Comparison of ENCODE assay signal across 8 cellular contexts in the genomic region with DNA sequence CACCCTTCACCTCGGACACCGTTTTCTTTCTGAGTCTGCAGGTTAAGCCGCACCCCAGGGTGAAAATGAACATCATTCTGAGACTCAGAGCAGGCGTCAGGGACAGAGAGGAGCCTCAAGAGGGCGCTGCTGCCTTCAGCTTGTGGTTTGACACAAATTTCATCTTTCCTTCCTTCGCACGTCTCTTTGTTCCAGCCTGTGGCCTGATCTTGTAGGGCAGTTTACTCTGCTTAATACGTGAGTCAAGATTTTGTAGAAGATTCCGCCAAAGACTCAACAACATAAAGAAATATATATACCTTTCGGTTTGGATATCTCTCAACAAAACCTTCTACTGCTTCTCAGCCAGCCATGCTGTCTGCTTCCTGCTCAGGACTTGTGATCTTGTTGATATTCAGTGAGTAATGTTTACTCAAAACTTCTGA.
A peak's percentile ranks its signal among the peaks of the same experiment; 100 is the strongest.
DNase-seq lines count a peak whose midpoint lies in the region; ATAC-seq, FAIRE-seq and TF ChIP-seq lines count a peak whose summit lies in the region.

No MANE protein-coding gene starts in this region.

- TF ChIP-seq CTCF in GM12864 (IDR thresholded peaks at IDR 0.05; ENCODE audit: low read depth, low read length, missing control alignments), result peak; percentile 67
- peak in 1 of 3 experiments; percentile 28 for TF ChIP-seq CTCF in vagina (IDR thresholded peaks at IDR 0.05)

- no peaks in the 10 kb centered on the region for H3K27me3 ChIP-seq in vagina

- no peaks in the 10 kb centered on the region for H3K27me3 Mint-ChIP-seq in activated naive CD4-positive, alpha-beta T cell treated with anti-CD3 and anti-CD28 coated beads for 36 hours (ENCODE audit: low read depth)
- H3K27me3 Mint-ChIP-seq in naive thymus-derived CD8-positive, alpha-beta T cell, result no peaks in the 10 kb centered on the region

- H3K4me3 ChIP-seq in GM12864 (ENCODE audit: low read depth, low read length) (no peak overlapping the region), vagina (no peak overlapping the region)

- H3K4me3 Mint-ChIP-seq in activated naive CD4-positive, alpha-beta T cell treated with anti-CD3 and anti-CD28 coated beads for 36 hours, result peak overlapping the region; percentile 77
- H3K4me3 Mint-ChIP-seq in naive thymus-derived CD8-positive, alpha-beta T cell, result peak overlapping the region; percentile 73 to 88 (median 83)

- no peaks in the 10 kb centered on the region for H3K4me1 ChIP-seq in vagina

- in situ Hi-C loops in SK-MEL-5 (cut with HindIII; ENCODE audit: low pct_unique_long_range_greater_than_20kb, low sequenced_read_pairs), result no loop called here

- CTCF ChIA-PET in activated naive CD4-positive, alpha-beta T cell treated with anti-CD3 and anti-CD28 coated beads for 36 hours (lab: Charles Lee), result interaction anchor here (0.6 to 2.3 kb wide), 12 partner anchors 10 to 849 kb away, joined by 3 to 8 read pairs (median 5); no protein-coding TSS in a partner anchor

- peaks cover 8% of the 10 kb centered on the region for H3K36me3 Mint-ChIP-seq in activated naive CD4-positive, alpha-beta T cell treated with anti-CD3 and anti-CD28 coated beads for 36 hours (ENCODE audit: low read depth)
- no peaks in the 10 kb centered on the region for H3K36me3 Mint-ChIP-seq in naive thymus-derived CD8-positive, alpha-beta T cell

- peak overlapping the region; percentile 90 for H3K27ac Mint-ChIP-seq in activated naive CD4-positive, alpha-beta T cell treated with anti-CD3 and anti-CD28 coated beads for 36 hours
- H3K27ac Mint-ChIP-seq in naive thymus-derived CD8-positive, alpha-beta T cell, result peak overlapping the region; percentile 85 to 97 (median 94)

- FAIRE-seq in GM19239 (lab: Jason Lieb, UNC), result no peak

- DNase-seq in GM12864 (ENCODE audit: low read depth), result no peak
- peak; percentile 72 for DNase-seq in SK-MEL-5 (ENCODE audit: low read depth, low spot score)
- peak; percentile 86 for DNase-seq in activated naive CD4-positive, alpha-beta T cell treated with anti-CD3 and anti-CD28 coated beads for 36 hours
- peak; percentile 48 to 80 (median 62) for DNase-seq in naive thymus-derived CD8-positive, alpha-beta T cell
- no peak for DNase-seq in GM19239 (ENCODE audit: insufficient read length, low spot score)
- no peak for DNase-seq in vagina (ENCODE audit: extremely low spot score in 2 of 2)

- no peaks in the 10 kb centered on the region for H3K9me3 Mint-ChIP-seq in activated naive CD4-positive, alpha-beta T cell treated with anti-CD3 and anti-CD28 coated beads for 36 hours
- no peaks in the 10 kb centered on the region for H3K9me3 Mint-ChIP-seq in naive thymus-derived CD8-positive, alpha-beta T cell

- no peak overlapping the region for H3K27ac ChIP-seq in vagina

- peaks cover 26% of the 10 kb centered on the region for H3K4me1 Mint-ChIP-seq in activated naive CD4-positive, alpha-beta T cell treated with anti-CD3 and anti-CD28 coated beads for 36 hours (ENCODE audit: low read depth)
- H3K4me1 Mint-ChIP-seq in naive thymus-derived CD8-positive, alpha-beta T cell, result peaks cover 7 to 34% (median 20%) of the 10 kb centered on the region in 4 donors

- H3K36me3 ChIP-seq in vagina, result no peaks in the 10 kb centered on the region

- no peaks in the 10 kb centered on the region for H3K9me3 ChIP-seq in vagina

- POLR2A ChIA-PET in naive thymus-derived CD8-positive, alpha-beta T cell (lab: Charles Lee), result interaction anchor here (0.5 to 1.8 kb wide), 9 partner anchors 9 to 567 kb away, joined by 3 to 8 read pairs (median 3); no protein-coding TSS in a partner anchor

- peak; percentile 75 to 82 for ATAC-seq in naive thymus-derived CD8-positive, alpha-beta T cell
- no peak for ATAC-seq in HG02759 (IDR thresholded peaks at IDR 0.05; ENCODE audit: unreplicated experiment)
- no peak for ATAC-seq in GM18870 (IDR thresholded peaks at IDR 0.05; ENCODE audit: unreplicated experiment)

- TF ChIP-seq POLR2A in vagina (IDR thresholded peaks at IDR 0.05), result no peak

- intact Hi-C loops in activated naive CD4-positive, alpha-beta T cell treated with anti-CD3 and anti-CD28 coated beads for 36 hours (cut with micrococcal nuclease), result loop anchor here (1.0 kb wide), 2 partner anchors 37 to 97 kb away; no protein-coding TSS in a partner anchor
- intact Hi-C loops in vagina (cut with DNase I), result no loop called here

Comparison
In these comparisons a context has a peak if more than half of its experiments do, and no peak if none do; other contexts are left out.
1. DNase-seq: peak in SK-MEL-5 (single experiment), activated naive CD4-positive, alpha-beta T cell treated with anti-CD3 and anti-CD28 coated beads for 36 hours (single experiment) and naive thymus-derived CD8-positive, alpha-beta T cell (10 of 10); none in GM12864 (single experiment), GM19239 (single experiment) and vagina (0 of 2).
2. ATAC-seq: peak in naive thymus-derived CD8-positive, alpha-beta T cell (2 of 2); none in HG02759 (single experiment) and GM18870 (single experiment).